ENCODE assay signal across 1 cellular context in genomic region chr2:218710334-218710686, GRCh38.
TF ChIP-seq lines count a peak whose summit lies in the region.

No MANE protein-coding gene starts in this region.

TF ChIP-seq in IMR-90, 13 proteins besides CTCF, POLR2A, EP300 and RAD21:
- TF ChIP-seq FOS (IDR thresholded peaks at IDR 0.05; ENCODE audit: low read depth, low read length) (no peak), RCOR1 (IDR thresholded peaks at IDR 0.05; ENCODE audit: insufficient replicate concordance, low read length) (no peak), CEBPB (IDR thresholded peaks at IDR 0.05; ENCODE audit: low read depth, low read length) (no peak), MAZ (IDR thresholded peaks at IDR 0.05; ENCODE audit: borderline replicate concordance, low read depth, low read length) (no peak), CHD1 (IDR thresholded peaks at IDR 0.05; ENCODE audit: low read depth, low read length) (no peak), MXI1 (IDR thresholded peaks at IDR 0.05; ENCODE audit: borderline replicate concordance, low read depth, low read length) (no peak), RFX5 (IDR thresholded peaks at IDR 0.05; ENCODE audit: low read depth, low read length) (no peak)
